1 cellular context compared by ENCODE assay signal in the genomic region with DNA sequence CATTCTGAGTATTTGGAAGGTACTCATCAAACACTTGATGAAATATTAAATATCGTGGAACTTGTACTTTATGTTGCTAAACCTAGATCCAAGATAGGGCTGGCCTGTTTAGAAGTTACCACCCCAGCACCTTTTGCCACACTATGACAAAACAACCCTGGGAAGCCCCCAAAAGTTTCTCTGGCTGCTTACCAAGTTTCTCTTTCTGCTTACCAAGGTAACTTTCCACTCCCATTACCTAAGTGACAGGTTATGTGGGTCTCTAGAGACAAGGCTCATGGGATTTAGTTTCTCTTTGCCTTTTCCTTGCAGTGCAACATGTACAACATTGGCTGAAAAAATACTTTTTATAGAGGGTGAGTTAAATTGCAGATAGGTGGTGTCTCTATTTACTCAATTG.
TF ChIP-seq lines count a peak whose summit lies in the region.

No MANE protein-coding gene starts in this region.

TF ChIP-seq in HepG2, 621 proteins besides CTCF, POLR2A, EP300 and RAD21 (continued from another document):
- TF ChIP-seq, protein P1, sequence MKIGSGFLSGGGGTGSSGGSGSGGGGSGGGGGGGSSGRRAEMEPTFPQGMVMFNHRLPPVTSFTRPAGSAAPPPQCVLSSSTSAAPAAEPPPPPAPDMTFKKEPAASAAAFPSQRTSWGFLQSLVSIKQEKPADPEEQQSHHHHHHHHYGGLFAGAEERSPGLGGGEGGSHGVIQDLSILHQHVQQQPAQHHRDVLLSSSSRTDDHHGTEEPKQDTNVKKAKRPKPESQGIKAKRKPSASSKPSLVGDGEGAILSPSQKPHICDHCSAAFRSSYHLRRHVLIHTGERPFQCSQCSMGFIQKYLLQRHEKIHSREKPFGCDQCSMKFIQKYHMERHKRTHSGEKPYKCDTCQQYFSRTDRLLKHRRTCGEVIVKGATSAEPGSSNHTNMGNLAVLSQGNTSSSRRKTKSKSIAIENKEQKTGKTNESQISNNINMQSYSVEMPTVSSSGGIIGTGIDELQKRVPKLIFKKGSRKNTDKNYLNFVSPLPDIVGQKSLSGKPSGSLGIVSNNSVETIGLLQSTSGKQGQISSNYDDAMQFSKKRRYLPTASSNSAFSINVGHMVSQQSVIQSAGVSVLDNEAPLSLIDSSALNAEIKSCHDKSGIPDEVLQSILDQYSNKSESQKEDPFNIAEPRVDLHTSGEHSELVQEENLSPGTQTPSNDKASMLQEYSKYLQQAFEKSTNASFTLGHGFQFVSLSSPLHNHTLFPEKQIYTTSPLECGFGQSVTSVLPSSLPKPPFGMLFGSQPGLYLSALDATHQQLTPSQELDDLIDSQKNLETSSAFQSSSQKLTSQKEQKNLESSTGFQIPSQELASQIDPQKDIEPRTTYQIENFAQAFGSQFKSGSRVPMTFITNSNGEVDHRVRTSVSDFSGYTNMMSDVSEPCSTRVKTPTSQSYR (CRISPR knock-in tag; IDR thresholded peaks at IDR 0.05; ENCODE audit: borderline replicate concordance), result no peak
- TF ChIP-seq TRAFD1 (CRISPR knock-in tag; IDR thresholded peaks at IDR 0.05; ENCODE audit: borderline replicate concordance), result no peak
- TF ChIP-seq ZNF570 (CRISPR knock-in tag; IDR thresholded peaks at IDR 0.05; ENCODE audit: borderline replicate concordance), result no peak
- no peak for TF ChIP-seq POGZ (CRISPR knock-in tag; IDR thresholded peaks at IDR 0.05)
- TF ChIP-seq AGO2 (optimal IDR thresholded peaks at IDR 0.05; ENCODE audit: low read depth, low read length), result no peak
- TF ChIP-seq, protein P2, sequence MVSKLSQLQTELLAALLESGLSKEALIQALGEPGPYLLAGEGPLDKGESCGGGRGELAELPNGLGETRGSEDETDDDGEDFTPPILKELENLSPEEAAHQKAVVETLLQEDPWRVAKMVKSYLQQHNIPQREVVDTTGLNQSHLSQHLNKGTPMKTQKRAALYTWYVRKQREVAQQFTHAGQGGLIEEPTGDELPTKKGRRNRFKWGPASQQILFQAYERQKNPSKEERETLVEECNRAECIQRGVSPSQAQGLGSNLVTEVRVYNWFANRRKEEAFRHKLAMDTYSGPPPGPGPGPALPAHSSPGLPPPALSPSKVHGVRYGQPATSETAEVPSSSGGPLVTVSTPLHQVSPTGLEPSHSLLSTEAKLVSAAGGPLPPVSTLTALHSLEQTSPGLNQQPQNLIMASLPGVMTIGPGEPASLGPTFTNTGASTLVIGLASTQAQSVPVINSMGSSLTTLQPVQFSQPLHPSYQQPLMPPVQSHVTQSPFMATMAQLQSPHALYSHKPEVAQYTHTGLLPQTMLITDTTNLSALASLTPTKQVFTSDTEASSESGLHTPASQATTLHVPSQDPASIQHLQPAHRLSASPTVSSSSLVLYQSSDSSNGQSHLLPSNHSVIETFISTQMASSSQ (IDR thresholded peaks at IDR 0.05; ENCODE audit: low read depth), result no peak
- TF ChIP-seq, protein P2 (CRISPR knock-in tag; IDR thresholded peaks at IDR 0.05; ENCODE audit: borderline replicate concordance), result no peak
- TF ChIP-seq, protein P3, sequence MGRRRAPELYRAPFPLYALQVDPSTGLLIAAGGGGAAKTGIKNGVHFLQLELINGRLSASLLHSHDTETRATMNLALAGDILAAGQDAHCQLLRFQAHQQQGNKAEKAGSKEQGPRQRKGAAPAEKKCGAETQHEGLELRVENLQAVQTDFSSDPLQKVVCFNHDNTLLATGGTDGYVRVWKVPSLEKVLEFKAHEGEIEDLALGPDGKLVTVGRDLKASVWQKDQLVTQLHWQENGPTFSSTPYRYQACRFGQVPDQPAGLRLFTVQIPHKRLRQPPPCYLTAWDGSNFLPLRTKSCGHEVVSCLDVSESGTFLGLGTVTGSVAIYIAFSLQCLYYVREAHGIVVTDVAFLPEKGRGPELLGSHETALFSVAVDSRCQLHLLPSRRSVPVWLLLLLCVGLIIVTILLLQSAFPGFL (CRISPR knock-in tag; IDR thresholded peaks at IDR 0.05), result no peak
- TF ChIP-seq HMG20B (CRISPR knock-in tag; conservative IDR thresholded peaks at IDR 0.05), result no peak
- no peak for TF ChIP-seq GTF2F1 (IDR thresholded peaks at IDR 0.05; ENCODE audit: low read length)
- TF ChIP-seq NFYC (CRISPR knock-in tag; IDR thresholded peaks at IDR 0.05), result no peak
- TF ChIP-seq HHEX (CRISPR knock-in tag; IDR thresholded peaks at IDR 0.05), result no peak
- TF ChIP-seq, protein P4, sequence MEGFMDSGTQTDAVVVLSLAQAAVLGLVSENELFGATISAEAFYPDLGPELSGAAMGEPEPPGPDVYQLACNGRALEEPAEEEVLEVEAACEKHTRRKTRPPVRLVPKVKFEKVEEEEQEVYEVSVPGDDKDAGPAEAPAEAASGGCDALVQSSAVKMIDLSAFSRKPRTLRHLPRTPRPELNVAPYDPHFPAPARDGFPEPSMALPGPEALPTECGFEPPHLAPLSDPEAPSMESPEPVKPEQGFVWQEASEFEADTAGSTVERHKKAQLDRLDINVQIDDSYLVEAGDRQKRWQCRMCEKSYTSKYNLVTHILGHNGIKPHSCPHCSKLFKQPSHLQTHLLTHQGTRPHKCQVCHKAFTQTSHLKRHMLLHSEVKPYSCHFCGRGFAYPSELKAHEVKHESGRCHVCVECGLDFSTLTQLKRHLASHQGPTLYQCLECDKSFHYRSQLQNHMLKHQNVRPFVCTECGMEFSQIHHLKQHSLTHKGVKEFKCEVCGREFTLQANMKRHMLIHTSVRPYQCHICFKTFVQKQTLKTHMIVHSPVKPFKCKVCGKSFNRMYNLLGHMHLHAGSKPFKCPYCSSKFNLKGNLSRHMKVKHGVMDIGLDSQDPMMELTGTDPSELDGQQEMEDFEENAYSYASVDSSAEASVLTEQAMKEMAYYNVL (CRISPR knock-in tag; IDR thresholded peaks at IDR 0.05; ENCODE audit: borderline replicate concordance), result no peak
- no peak for TF ChIP-seq ZSCAN9 (CRISPR knock-in tag; IDR thresholded peaks at IDR 0.05; ENCODE audit: borderline replicate concordance)
TF ChIP-seq in HepG2: peak in this region for 0.
